Comparison of ENCODE assay signal across 8 cellular contexts in genomic region chr5:101977729-101978345, GRCh38.
DNase-seq lines count a peak whose midpoint lies in the region; ATAC-seq and TF ChIP-seq lines count a peak whose summit lies in the region.

No MANE protein-coding gene starts in this region.

- TF ChIP-seq POLR2A in upper lobe of left lung (IDR thresholded peaks at IDR 0.05): no peak

- DNase-seq in AG09319 (ENCODE audit: extremely low read depth, low read depth) (no peak), NCI-H1105 treated with DMSO at 0.1 percent for 48 hours (lab: John Stamatoyannopoulos, UW) (peak; percentile 66), SW 1271 (lab: John Stamatoyannopoulos, UW) (peak; percentile 11 to 47), hepatic stellate cell (ENCODE audit: low spot score) (peak; percentile 7), upper lobe of left lung (no peak)

- peak; percentile 34 for TF ChIP-seq CTCF in AG09319 (IDR thresholded peaks at IDR 0.05; ENCODE audit: low read depth, low read length)
- peak in 4 of 6 experiments; percentile 37 to 65 (median 60) for TF ChIP-seq CTCF in upper lobe of left lung (IDR thresholded peaks at IDR 0.05)

- no peak overlapping the region for H3K4me3 ChIP-seq in upper lobe of left lung

- H3K9me3 ChIP-seq in upper lobe of left lung: no peaks in the 10 kb centered on the region

- no peaks in the 10 kb centered on the region for H3K4me1 ChIP-seq in upper lobe of left lung

- no peak overlapping the region for H3K27ac ChIP-seq in upper lobe of left lung

- no peaks in the 10 kb centered on the region for H3K36me3 ChIP-seq in upper lobe of left lung

- TF ChIP-seq EP300 in upper lobe of left lung (IDR thresholded peaks at IDR 0.05): no peak

- no peaks in the 10 kb centered on the region for H3K27me3 ChIP-seq in upper lobe of left lung

- 0% methylated on average over 1 of the region's 1 CpG for WGBS in upper lobe of left lung, 2 donors

- ATAC-seq in GM18511 (IDR thresholded peaks at IDR 0.05; ENCODE audit: unreplicated experiment) (peak; percentile 95), HG02870 (IDR thresholded peaks at IDR 0.05; ENCODE audit: unreplicated experiment) (peak; percentile 97), upper lobe of left lung (ENCODE audit: low FRiP score in 2 of 2) (peak; percentile 64 to 65), HG02571 (IDR thresholded peaks at IDR 0.05; ENCODE audit: unreplicated experiment) (no peak)

Comparison
In these comparisons a context has a peak if more than half of its experiments do, and no peak if none do; other contexts are left out.
1. DNase-seq: peak in NCI-H1105 treated with DMSO at 0.1 percent for 48 hours (single experiment), SW 1271 (2 of 2) and hepatic stellate cell (single experiment); none in AG09319 (single experiment) and upper lobe of left lung (0 of 2).